2 cellular contexts compared by ENCODE assay signal in genomic region chr1:9235123-9235513, GRCh38.
TF ChIP-seq lines count a peak whose summit lies in the region.

No MANE protein-coding gene starts in this region.

TF ChIP-seq in HCT116, 20 proteins besides CTCF, POLR2A, EP300 and RAD21:
- no peak for TF ChIP-seq ZNF274 (IDR thresholded peaks at IDR 0.05; ENCODE audit: low read depth, low read length)
- TF ChIP-seq FOSL1 (IDR thresholded peaks at IDR 0.05; ENCODE audit: low read depth), result no peak
- no peak for TF ChIP-seq YY1 (IDR thresholded peaks at IDR 0.05; ENCODE audit: extremely low read depth, insufficient replicate concordance, low read depth, low read length)
- TF ChIP-seq ZFX (IDR thresholded peaks at IDR 0.05), result peak; percentile 94
- no peak for TF ChIP-seq SP1 (IDR thresholded peaks at IDR 0.05; ENCODE audit: low read depth)
- TF ChIP-seq, protein P1, sequence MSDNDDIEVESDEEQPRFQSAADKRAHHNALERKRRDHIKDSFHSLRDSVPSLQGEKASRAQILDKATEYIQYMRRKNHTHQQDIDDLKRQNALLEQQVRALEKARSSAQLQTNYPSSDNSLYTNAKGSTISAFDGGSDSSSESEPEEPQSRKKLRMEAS (IDR thresholded peaks at IDR 0.05), result no peak

TF ChIP-seq in H1, 55 proteins besides CTCF, POLR2A, EP300 and RAD21:
- TF ChIP-seq PHF8 (conservative IDR thresholded peaks at IDR 0.05; ENCODE audit: low read depth, low read length), result no peak
- no peak for TF ChIP-seq BRCA1 (IDR thresholded peaks at IDR 0.05; ENCODE audit: low read depth, low read length)
- no peak for TF ChIP-seq SP1 (IDR thresholded peaks at IDR 0.05; ENCODE audit: low read depth, low read length)
- no peak for TF ChIP-seq SUZ12 (IDR thresholded peaks at IDR 0.05; ENCODE audit: low read length)
- no peak for TF ChIP-seq POLR2AphosphoS5 (IDR thresholded peaks at IDR 0.05; ENCODE audit: low read depth, low read length)
- no peak for TF ChIP-seq CHD1 (IDR thresholded peaks at IDR 0.05; ENCODE audit: low read depth, low read length)
- no peak for TF ChIP-seq TCF12 (IDR thresholded peaks at IDR 0.05; ENCODE audit: low read depth, low read length)
- no peak for TF ChIP-seq KDM1A (IDR thresholded peaks at IDR 0.05; ENCODE audit: borderline replicate concordance, low read length)
- TF ChIP-seq ZNF274 (IDR thresholded peaks at IDR 0.05; ENCODE audit: borderline replicate concordance, extremely low read depth, low read length), result no peak
- no peak for TF ChIP-seq KDM4A (IDR thresholded peaks at IDR 0.05; ENCODE audit: low read depth, low read length, severe bottlenecking)
- TF ChIP-seq JUND (IDR thresholded peaks at IDR 0.05; ENCODE audit: low read length), result no peak
- no peak for TF ChIP-seq SIX5 (IDR thresholded peaks at IDR 0.05; ENCODE audit: low read depth, low read length)
- TF ChIP-seq, protein P1 (IDR thresholded peaks at IDR 0.05), result no peak
- no peak for TF ChIP-seq SIRT6 (IDR thresholded peaks at IDR 0.05; ENCODE audit: low read length)
- no peak for TF ChIP-seq TAF1 (IDR thresholded peaks at IDR 0.05; ENCODE audit: low read depth, low read length)
- TF ChIP-seq, protein P2, sequence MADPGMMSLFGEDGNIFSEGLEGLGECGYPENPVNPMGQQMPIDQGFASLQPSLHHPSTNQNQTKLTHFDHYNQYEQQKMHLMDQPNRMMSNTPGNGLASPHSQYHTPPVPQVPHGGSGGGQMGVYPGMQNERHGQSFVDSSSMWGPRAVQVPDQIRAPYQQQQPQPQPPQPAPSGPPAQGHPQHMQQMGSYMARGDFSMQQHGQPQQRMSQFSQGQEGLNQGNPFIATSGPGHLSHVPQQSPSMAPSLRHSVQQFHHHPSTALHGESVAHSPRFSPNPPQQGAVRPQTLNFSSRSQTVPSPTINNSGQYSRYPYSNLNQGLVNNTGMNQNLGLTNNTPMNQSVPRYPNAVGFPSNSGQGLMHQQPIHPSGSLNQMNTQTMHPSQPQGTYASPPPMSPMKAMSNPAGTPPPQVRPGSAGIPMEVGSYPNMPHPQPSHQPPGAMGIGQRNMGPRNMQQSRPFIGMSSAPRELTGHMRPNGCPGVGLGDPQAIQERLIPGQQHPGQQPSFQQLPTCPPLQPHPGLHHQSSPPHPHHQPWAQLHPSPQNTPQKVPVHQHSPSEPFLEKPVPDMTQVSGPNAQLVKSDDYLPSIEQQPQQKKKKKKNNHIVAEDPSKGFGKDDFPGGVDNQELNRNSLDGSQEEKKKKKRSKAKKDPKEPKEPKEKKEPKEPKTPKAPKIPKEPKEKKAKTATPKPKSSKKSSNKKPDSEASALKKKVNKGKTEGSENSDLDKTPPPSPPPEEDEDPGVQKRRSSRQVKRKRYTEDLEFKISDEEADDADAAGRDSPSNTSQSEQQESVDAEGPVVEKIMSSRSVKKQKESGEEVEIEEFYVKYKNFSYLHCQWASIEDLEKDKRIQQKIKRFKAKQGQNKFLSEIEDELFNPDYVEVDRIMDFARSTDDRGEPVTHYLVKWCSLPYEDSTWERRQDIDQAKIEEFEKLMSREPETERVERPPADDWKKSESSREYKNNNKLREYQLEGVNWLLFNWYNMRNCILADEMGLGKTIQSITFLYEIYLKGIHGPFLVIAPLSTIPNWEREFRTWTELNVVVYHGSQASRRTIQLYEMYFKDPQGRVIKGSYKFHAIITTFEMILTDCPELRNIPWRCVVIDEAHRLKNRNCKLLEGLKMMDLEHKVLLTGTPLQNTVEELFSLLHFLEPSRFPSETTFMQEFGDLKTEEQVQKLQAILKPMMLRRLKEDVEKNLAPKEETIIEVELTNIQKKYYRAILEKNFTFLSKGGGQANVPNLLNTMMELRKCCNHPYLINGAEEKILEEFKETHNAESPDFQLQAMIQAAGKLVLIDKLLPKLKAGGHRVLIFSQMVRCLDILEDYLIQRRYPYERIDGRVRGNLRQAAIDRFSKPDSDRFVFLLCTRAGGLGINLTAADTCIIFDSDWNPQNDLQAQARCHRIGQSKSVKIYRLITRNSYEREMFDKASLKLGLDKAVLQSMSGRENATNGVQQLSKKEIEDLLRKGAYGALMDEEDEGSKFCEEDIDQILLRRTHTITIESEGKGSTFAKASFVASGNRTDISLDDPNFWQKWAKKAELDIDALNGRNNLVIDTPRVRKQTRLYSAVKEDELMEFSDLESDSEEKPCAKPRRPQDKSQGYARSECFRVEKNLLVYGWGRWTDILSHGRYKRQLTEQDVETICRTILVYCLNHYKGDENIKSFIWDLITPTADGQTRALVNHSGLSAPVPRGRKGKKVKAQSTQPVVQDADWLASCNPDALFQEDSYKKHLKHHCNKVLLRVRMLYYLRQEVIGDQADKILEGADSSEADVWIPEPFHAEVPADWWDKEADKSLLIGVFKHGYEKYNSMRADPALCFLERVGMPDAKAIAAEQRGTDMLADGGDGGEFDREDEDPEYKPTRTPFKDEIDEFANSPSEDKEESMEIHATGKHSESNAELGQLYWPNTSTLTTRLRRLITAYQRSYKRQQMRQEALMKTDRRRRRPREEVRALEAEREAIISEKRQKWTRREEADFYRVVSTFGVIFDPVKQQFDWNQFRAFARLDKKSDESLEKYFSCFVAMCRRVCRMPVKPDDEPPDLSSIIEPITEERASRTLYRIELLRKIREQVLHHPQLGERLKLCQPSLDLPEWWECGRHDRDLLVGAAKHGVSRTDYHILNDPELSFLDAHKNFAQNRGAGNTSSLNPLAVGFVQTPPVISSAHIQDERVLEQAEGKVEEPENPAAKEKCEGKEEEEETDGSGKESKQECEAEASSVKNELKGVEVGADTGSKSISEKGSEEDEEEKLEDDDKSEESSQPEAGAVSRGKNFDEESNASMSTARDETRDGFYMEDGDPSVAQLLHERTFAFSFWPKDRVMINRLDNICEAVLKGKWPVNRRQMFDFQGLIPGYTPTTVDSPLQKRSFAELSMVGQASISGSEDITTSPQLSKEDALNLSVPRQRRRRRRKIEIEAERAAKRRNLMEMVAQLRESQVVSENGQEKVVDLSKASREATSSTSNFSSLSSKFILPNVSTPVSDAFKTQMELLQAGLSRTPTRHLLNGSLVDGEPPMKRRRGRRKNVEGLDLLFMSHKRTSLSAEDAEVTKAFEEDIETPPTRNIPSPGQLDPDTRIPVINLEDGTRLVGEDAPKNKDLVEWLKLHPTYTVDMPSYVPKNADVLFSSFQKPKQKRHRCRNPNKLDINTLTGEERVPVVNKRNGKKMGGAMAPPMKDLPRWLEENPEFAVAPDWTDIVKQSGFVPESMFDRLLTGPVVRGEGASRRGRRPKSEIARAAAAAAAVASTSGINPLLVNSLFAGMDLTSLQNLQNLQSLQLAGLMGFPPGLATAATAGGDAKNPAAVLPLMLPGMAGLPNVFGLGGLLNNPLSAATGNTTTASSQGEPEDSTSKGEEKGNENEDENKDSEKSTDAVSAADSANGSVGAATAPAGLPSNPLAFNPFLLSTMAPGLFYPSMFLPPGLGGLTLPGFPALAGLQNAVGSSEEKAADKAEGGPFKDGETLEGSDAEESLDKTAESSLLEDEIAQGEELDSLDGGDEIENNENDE (IDR thresholded peaks at IDR 0.05; ENCODE audit: insufficient replicate concordance, low read length), result no peak
- no peak for TF ChIP-seq E2F6 (IDR thresholded peaks at IDR 0.05)
- TF ChIP-seq RXRA (IDR thresholded peaks at IDR 0.05; ENCODE audit: insufficient read depth, low read depth, low read length), result no peak
TF ChIP-seq in H1: peak in this region for 0.
